9 cellular contexts compared by ENCODE assay signal in the genomic region with DNA sequence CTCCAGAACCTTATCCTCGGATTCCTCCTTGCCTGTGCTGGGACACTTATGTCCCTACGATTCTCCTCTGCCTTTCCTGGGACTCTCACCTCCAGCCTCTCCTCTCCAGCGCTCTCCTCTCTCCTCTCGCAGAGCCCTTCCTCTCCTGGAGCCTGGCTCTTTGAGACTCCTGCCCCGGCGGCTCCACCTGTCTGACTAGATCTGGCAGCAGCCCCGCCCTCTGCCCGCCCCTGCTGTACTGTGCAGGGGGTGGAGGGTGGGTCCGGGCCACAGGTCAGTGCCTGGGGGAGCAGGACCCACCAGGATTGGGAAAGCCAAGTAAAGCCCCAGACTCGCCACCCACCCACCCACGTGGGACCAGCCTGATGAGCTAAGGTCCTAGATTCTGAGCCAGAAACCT. TPM values are rescaled to one million over a fixed set of nuclear protein-coding genes. Genes with fewer than 3 reads are reported as not detected.
DNase-seq lines count a peak whose midpoint lies in the region; ATAC-seq and TF ChIP-seq lines count a peak whose summit lies in the region.
"Had no signal": no experiment of that assay in that cellular context is flagged by ENCODE, and none has a peak within 500 bp of the region (broad histone marks: within the 10 kb centered on the region; RNA-seq: fewer than 3 reads in every experiment).

No MANE protein-coding gene starts in this region.

- H3K9me3 ChIP-seq in HEK293 (ENCODE audit: control insufficient read depth, insufficient read depth, low read depth, low read length) (no peaks in the 10 kb centered on the region), skeletal muscle satellite cell (replicated peaks; ENCODE audit: low read length) (no peaks in the 10 kb centered on the region)

- H3K4me3 ChIP-seq in HEK293 (ENCODE audit: low read depth, low read length) (no peak overlapping the region), fibroblast of the aortic adventitia (ENCODE audit: low read depth, low read length) (peak overlapping the region; percentile 86), skeletal muscle satellite cell (ENCODE audit: low read length) (peak overlapping the region; percentile 88)

- no peaks in the 10 kb centered on the region for H3K27me3 Mint-ChIP-seq in T-cell

- CTCF ChIA-PET in HEK293 (lab: Yijun Ruan, JAX), result no interaction called here
- CTCF ChIA-PET in T-cell (lab: Charles Lee), result no interaction called here

- peak overlapping the region; percentile 81 to 97 (median 87) for H3K4me3 Mint-ChIP-seq in T-cell

- H3K36me3 Mint-ChIP-seq in T-cell, result peaks cover 28% of the 10 kb centered on the region

- peak overlapping the region; percentile 94 for H3K9ac ChIP-seq in skeletal muscle satellite cell (ENCODE audit: low read depth, low read length)

- peak overlapping the region; percentile 84 for H3K4me2 ChIP-seq in skeletal muscle satellite cell (ENCODE audit: low read length)

- DNase-seq in T-cell (no peak), fibroblast of the aortic adventitia (ENCODE audit: low read depth) (no peak), SHP77 treated with DMSO at 0.1 percent for 48 hours (lab: John Stamatoyannopoulos, UW) (no peak), kidney glomerular epithelial cell (lab: John Stamatoyannopoulos, UW) (no peak)
- no peak for DNase-seq in activated CD8-positive, alpha-beta memory T cell treated with anti-CD3 and anti-CD28 coated beads, Interleukin-2, amount 50 U/mL, for 4 hours

- peaks cover 40 to 48% (median 42%) of the 10 kb centered on the region in 3 donors for H3K4me1 Mint-ChIP-seq in T-cell

- H3K36me3 ChIP-seq in HEK293 (ENCODE audit: control insufficient read depth in 2 of 2, insufficient read depth in 1 of 2, low read length in 2 of 2), result peaks cover 16 to 48% of the 10 kb centered on the region in 2 experiments
- H3K36me3 ChIP-seq in skeletal muscle satellite cell (ENCODE audit: insufficient read depth, low read length), result peaks cover 40% of the 10 kb centered on the region

- H3K4me1 ChIP-seq in HEK293 (ENCODE audit: control insufficient read depth, insufficient read depth, low read length), result peaks cover 8% of the 10 kb centered on the region; the same call in 1 of the 2 replicates
- peaks cover 27% of the 10 kb centered on the region for H3K4me1 ChIP-seq in skeletal muscle satellite cell (ENCODE audit: control insufficient read depth, insufficient read depth, low read length)

- H3K27ac ChIP-seq in HEK293 (ENCODE audit: extremely low read depth, low read depth, low read length), result no peak overlapping the region

- TF ChIP-seq CTCF in HEK293 (tag by site-specific recombination; IDR thresholded peaks at IDR 0.05), result no peak
- TF ChIP-seq CTCF in fibroblast of the aortic adventitia (IDR thresholded peaks at IDR 0.05; ENCODE audit: insufficient read depth, low read length), result no peak

- H3K27me3 ChIP-seq in skeletal muscle satellite cell (ENCODE audit: control insufficient read depth, insufficient read depth, low read length), result no peaks in the 10 kb centered on the region

- H3K27ac Mint-ChIP-seq in T-cell, result peak overlapping the region; percentile 88 to 91

- no peaks in the 10 kb centered on the region for H3K9me3 Mint-ChIP-seq in T-cell

- ATAC-seq in T-cell (replicated peaks in 1 of 4), result no peak
- no peak for ATAC-seq in GM19455 (IDR thresholded peaks at IDR 0.05; ENCODE audit: unreplicated experiment)

- POLR2A ChIA-PET in HEK293 (lab: Yijun Ruan, JAX), result interaction anchor here (0.6 to 2.7 kb wide), 3 partner anchors 23 to 341 kb away, joined by 3 to 20 read pairs (median 4); a partner anchor contains a TSS
- POLR2A ChIA-PET in T-cell (lab: Charles Lee), result no interaction called here

TF ChIP-seq in HEK293, 187 proteins besides CTCF, POLR2A, EP300 and RAD21:
- TF ChIP-seq KLF1 (tag by site-specific recombination; IDR thresholded peaks at IDR 0.05), result peak; percentile 93
- no peak for TF ChIP-seq MYNN (tag by site-specific recombination; IDR thresholded peaks at IDR 0.05; ENCODE audit: borderline replicate concordance)
- TF ChIP-seq SETDB1 (IDR thresholded peaks at IDR 0.05; ENCODE audit: insufficient read length, low read length), result no peak
- TF ChIP-seq SP2 (tag by site-specific recombination; IDR thresholded peaks at IDR 0.05), result peak; percentile 41
- peak; percentile 32; the same call in 1 of the 2 replicates for TF ChIP-seq GLIS2 (tag by site-specific recombination; IDR thresholded peaks at IDR 0.05)
- TF ChIP-seq, protein P1, sequence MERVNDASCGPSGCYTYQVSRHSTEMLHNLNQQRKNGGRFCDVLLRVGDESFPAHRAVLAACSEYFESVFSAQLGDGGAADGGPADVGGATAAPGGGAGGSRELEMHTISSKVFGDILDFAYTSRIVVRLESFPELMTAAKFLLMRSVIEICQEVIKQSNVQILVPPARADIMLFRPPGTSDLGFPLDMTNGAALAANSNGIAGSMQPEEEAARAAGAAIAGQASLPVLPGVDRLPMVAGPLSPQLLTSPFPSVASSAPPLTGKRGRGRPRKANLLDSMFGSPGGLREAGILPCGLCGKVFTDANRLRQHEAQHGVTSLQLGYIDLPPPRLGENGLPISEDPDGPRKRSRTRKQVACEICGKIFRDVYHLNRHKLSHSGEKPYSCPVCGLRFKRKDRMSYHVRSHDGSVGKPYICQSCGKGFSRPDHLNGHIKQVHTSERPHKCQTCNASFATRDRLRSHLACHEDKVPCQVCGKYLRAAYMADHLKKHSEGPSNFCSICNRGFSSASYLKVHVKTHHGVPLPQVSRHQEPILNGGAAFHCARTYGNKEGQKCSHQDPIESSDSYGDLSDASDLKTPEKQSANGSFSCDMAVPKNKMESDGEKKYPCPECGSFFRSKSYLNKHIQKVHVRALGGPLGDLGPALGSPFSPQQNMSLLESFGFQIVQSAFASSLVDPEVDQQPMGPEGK (tag by site-specific recombination; IDR thresholded peaks at IDR 0.05), result 0 out of 2 replicates have a peak, but pooled peaks have one; percentile 6
- no peak for TF ChIP-seq ZNF473 (tag by site-specific recombination; IDR thresholded peaks at IDR 0.05)
- TF ChIP-seq, protein P2, sequence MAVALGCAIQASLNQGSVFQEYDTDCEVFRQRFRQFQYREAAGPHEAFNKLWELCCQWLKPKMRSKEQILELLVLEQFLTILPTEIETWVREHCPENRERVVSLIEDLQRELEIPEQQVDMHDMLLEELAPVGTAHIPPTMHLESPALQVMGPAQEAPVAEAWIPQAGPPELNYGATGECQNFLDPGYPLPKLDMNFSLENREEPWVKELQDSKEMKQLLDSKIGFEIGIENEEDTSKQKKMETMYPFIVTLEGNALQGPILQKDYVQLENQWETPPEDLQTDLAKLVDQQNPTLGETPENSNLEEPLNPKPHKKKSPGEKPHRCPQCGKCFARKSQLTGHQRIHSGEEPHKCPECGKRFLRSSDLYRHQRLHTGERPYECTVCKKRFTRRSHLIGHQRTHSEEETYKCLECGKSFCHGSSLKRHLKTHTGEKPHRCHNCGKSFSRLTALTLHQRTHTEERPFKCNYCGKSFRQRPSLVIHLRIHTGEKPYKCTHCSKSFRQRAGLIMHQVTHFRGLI (tag by site-specific recombination; IDR thresholded peaks at IDR 0.05), result no peak
- no peak for TF ChIP-seq YY2 (tag by site-specific recombination; IDR thresholded peaks at IDR 0.05)
- TF ChIP-seq GLIS1 (tag by site-specific recombination; IDR thresholded peaks at IDR 0.05), result peak; percentile 62
- no peak for TF ChIP-seq KLF8 (tag by site-specific recombination; IDR thresholded peaks at IDR 0.05)
- no peak for TF ChIP-seq ZNF792 (tag by site-specific recombination; IDR thresholded peaks at IDR 0.05)
- TF ChIP-seq ZSCAN23 (tag by site-specific recombination; IDR thresholded peaks at IDR 0.05), result no peak
- TF ChIP-seq ZNF239 (tag by site-specific recombination; IDR thresholded peaks at IDR 0.05), result no peak
- no peak for TF ChIP-seq KLF16 (tag by site-specific recombination; IDR thresholded peaks at IDR 0.05)
- peak; percentile 62; the same call in 1 of the 2 replicates for TF ChIP-seq EGR2 (tag by site-specific recombination; IDR thresholded peaks at IDR 0.05; ENCODE audit: low read depth)
- peak; percentile 57 for TF ChIP-seq ZFHX2 (tag by site-specific recombination; conservative IDR thresholded peaks at IDR 0.05)
- TF ChIP-seq ZNF335 (tag by site-specific recombination; conservative IDR thresholded peaks at IDR 0.05), result no peak
- TF ChIP-seq ZNF155 (tag by site-specific recombination; IDR thresholded peaks at IDR 0.05), result no peak

RNA-seq across cellular contexts. Expression of a gene that starts 1.6 kb away (rescaled TPM):
- total RNA-seq in T-cell, result 10 to 100 TPM; 32.3 to 49.2 (median 45.1) TPM
- 18.2 and 78.5 TPM in 2 replicates for total RNA-seq in fibroblast of the aortic adventitia (ENCODE audit: low replicate concordance)
- total RNA-seq in skeletal muscle satellite cell (2012; rRNA removed), result 44.9 and 69.9 TPM in 2 replicates

RNA-seq across cellular contexts. Expression of a gene that starts 7.4 kb away (rescaled TPM):
- total RNA-seq in T-cell (1 to 10 TPM in 4 of 5 donors, under 1 TPM in 1; 0.88 to 2.8 (median 1.9) TPM), fibroblast of the aortic adventitia (ENCODE audit: low replicate concordance) (0.33 and 23.9 TPM in 2 replicates)
- total RNA-seq in skeletal muscle satellite cell (2012; rRNA removed), result 61.3 and 82.3 TPM in 2 replicates

RNA-seq across cellular contexts. Expression of a gene that starts 23.4 kb away (rescaled TPM):
- total RNA-seq in T-cell (10 to 100 TPM; 11.4 to 32.9 (median 29.5) TPM), fibroblast of the aortic adventitia (ENCODE audit: low replicate concordance) (12.8 and 43.1 TPM in 2 replicates)
- 56.3 and 59.2 TPM in 2 replicates for total RNA-seq in skeletal muscle satellite cell (2012; rRNA removed)

RNA-seq across cellular contexts. Expression of a gene that starts 23.5 kb away (rescaled TPM):
- total RNA-seq in T-cell (100 to 1,000 TPM; 106 to 137 (median 130) TPM), fibroblast of the aortic adventitia (ENCODE audit: low replicate concordance) (26.0 and 35.4 TPM in 2 replicates)
- total RNA-seq in skeletal muscle satellite cell (2012; rRNA removed), result 23.6 and 26.6 TPM in 2 replicates

RNA-seq across cellular contexts. Expression of a gene that starts 28.6 kb away (rescaled TPM):
- total RNA-seq in T-cell (under 1 TPM in 3 of 5 donors, not detected in 2; 0.26 to 0.63 (median 0.61) TPM), fibroblast of the aortic adventitia (ENCODE audit: low replicate concordance) (not detected in 2 replicates)
- not detected in 2 replicates for total RNA-seq in skeletal muscle satellite cell (2012; rRNA removed)
- total RNA-seq: SK-MEL-5 had no signal
